ENCODE assay signal across 7 cellular contexts in the genomic region with DNA sequence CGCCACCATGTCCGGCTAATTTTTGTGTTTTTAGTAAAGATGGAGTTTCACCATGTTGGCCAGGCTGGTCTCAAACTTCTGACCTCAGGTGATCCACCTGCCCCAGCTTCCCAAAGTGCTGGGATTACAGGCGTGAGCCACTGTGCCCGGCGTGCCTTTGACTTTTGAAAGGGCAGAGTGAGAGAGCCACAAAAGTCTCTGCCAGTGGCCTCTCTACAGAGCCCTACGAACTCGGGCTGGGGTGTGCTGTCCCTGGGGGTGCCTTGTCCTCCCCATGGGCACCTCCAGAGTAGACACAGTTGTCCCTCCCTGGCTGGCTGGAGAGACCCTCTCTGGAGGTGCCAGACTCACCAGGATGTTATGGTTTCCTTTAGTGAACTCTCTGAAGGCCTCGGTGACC.
DNase-seq lines count a peak whose midpoint lies in the region; ATAC-seq and TF ChIP-seq lines count a peak whose summit lies in the region.
"Not testable (repeated sequence)": the region's sequence is repeated elsewhere in the genome, so short reads cannot be mapped to it uniquely, and the experiment has no call there.

No MANE protein-coding gene starts in this region.

- not testable (repeated sequence) for ATAC-seq in effector memory CD8-positive, alpha-beta T cell (replicated peaks); left lung

- H3K36me3 ChIP-seq in BE2C, result not testable (repeated sequence)
- H3K36me3 ChIP-seq in Peyer's patch (peaks cover 0 to 58% (median 0%) of the 10 kb centered on the region in 3 donors), left lung (peaks cover 0 to 79% of the 10 kb centered on the region in 2 donors), stomach smooth muscle (ENCODE audit: control insufficient read depth in 2 of 2, insufficient read depth in 2 of 2, low read length in 2 of 2) (peaks cover 19 to 31% of the 10 kb centered on the region in 2 donors)

- TF ChIP-seq CTCF in BE2C (IDR thresholded peaks at IDR 0.05; ENCODE audit: low read depth, low read length); Peyer's patch (IDR thresholded peaks at IDR 0.05); left lung (IDR thresholded peaks at IDR 0.05): not testable (repeated sequence)

- peak overlapping the region; percentile 64 for H3K27ac Mint-ChIP-seq in activated T-cell treated with anti-CD3 and anti-CD28 coated beads, Interleukin-2, amount 50 U/mL, for 24 hours
- peak overlapping the region; percentile 68 to 74 for H3K27ac Mint-ChIP-seq in effector memory CD8-positive, alpha-beta T cell

- H3K4me3 ChIP-seq in BE2C (ENCODE audit: low read depth, low read length); Peyer's patch; left lung; stomach smooth muscle (ENCODE audit: low read length in 2 of 2): not testable (repeated sequence)

- H3K9me3 ChIP-seq in BE2C; Peyer's patch; left lung; stomach smooth muscle (ENCODE audit: control insufficient read depth in 2 of 2, low read length in 2 of 2): not testable (repeated sequence)

- peaks cover 58% of the 10 kb centered on the region for H3K4me1 Mint-ChIP-seq in activated T-cell treated with anti-CD3 and anti-CD28 coated beads, Interleukin-2, amount 50 U/mL, for 24 hours (ENCODE audit: low read depth)
- H3K4me1 Mint-ChIP-seq in effector memory CD8-positive, alpha-beta T cell (ENCODE audit: low read depth in 2 of 2), result peaks cover 28 to 33% of the 10 kb centered on the region in 2 donors

- intact Hi-C loops in left lung (cut with DNase I), result not testable (repeated sequence)
- intact Hi-C loops in posterior vena cava (cut with DNase I), result loop anchor here in 1 of 2 donors (5.0 kb wide), 1 partner anchor 188 kb away; no protein-coding TSS in a partner anchor

- H3K27ac ChIP-seq in Peyer's patch (peak overlapping the region in 1 of 4 donors; percentile 42), stomach smooth muscle (ENCODE audit: low read length) (peak overlapping the region; percentile 69)
- H3K27ac ChIP-seq in left lung, result not testable (repeated sequence)

- not testable (repeated sequence) for H3K4me3 Mint-ChIP-seq in activated T-cell treated with anti-CD3 and anti-CD28 coated beads, Interleukin-2, amount 50 U/mL, for 24 hours; effector memory CD8-positive, alpha-beta T cell

- not testable (repeated sequence) for H3K9me3 Mint-ChIP-seq in activated T-cell treated with anti-CD3 and anti-CD28 coated beads, Interleukin-2, amount 50 U/mL, for 24 hours; effector memory CD8-positive, alpha-beta T cell

- not testable (repeated sequence) for H3K27me3 ChIP-seq in BE2C; Peyer's patch; left lung; stomach smooth muscle (ENCODE audit: control insufficient read depth in 1 of 2, insufficient read depth in 2 of 2, low read length in 2 of 2)

- TF ChIP-seq POLR2A in Peyer's patch (IDR thresholded peaks at IDR 0.05), result not testable (repeated sequence)

- H3K27me3 Mint-ChIP-seq in activated T-cell treated with anti-CD3 and anti-CD28 coated beads, Interleukin-2, amount 50 U/mL, for 24 hours; effector memory CD8-positive, alpha-beta T cell: not testable (repeated sequence)

- H3K9ac ChIP-seq in stomach smooth muscle (ENCODE audit: low read length in 2 of 2), result not testable (repeated sequence)

- peak; percentile 2 for DNase-seq in BE2C
- peak in 2 of 3 donors; percentile 21 to 27 for DNase-seq in Peyer's patch
- not testable (repeated sequence) for DNase-seq in activated T-cell treated with anti-CD3 and anti-CD28 coated beads, Interleukin-2, amount 50 U/mL, for 24 hours; effector memory CD8-positive, alpha-beta T cell
- DNase-seq in left lung, result peak; percentile 21 to 50
- peak; percentile 47 for DNase-seq in posterior vena cava (ENCODE audit: low spot score)

- not testable (repeated sequence) for H3K4me1 ChIP-seq in BE2C
- H3K4me1 ChIP-seq in Peyer's patch (peaks cover 0 to 31% (median 29%) of the 10 kb centered on the region in 4 donors), left lung (peaks cover 5 to 24% of the 10 kb centered on the region in 2 donors), stomach smooth muscle (ENCODE audit: control insufficient read depth, insufficient read depth, low read length) (peaks cover 74% of the 10 kb centered on the region)

- H3K36me3 Mint-ChIP-seq in activated T-cell treated with anti-CD3 and anti-CD28 coated beads, Interleukin-2, amount 50 U/mL, for 24 hours (ENCODE audit: low read depth), result peaks cover 94% of the 10 kb centered on the region
- peaks cover 62% of the 10 kb centered on the region for H3K36me3 Mint-ChIP-seq in effector memory CD8-positive, alpha-beta T cell (ENCODE audit: insufficient read depth)
